Comparison of ENCODE assay signal across 8 cellular contexts in genomic region chr1:109906160-109906838, GRCh38. TPM values are rescaled to one million over a fixed set of nuclear protein-coding genes. Genes with fewer than 3 reads are reported as not detected.
DNase-seq lines count a peak whose midpoint lies in the region; ATAC-seq and TF ChIP-seq lines count a peak whose summit lies in the region.

No MANE protein-coding gene starts in this region.

- no peak for TF ChIP-seq CTCF in GM12865 (IDR thresholded peaks at IDR 0.05; ENCODE audit: insufficient read depth, low read depth, low read length, missing control alignments)

- no peak overlapping the region for H3K4me3 ChIP-seq in GM12865 (ENCODE audit: low read depth, low read length)

- peak overlapping the region; percentile 78 for H3K4me3 Mint-ChIP-seq in activated T-helper 2 cell treated with anti-CD3 and anti-CD28 coated beads, Interferon-gamma antibody, Interleukin-2, Interleukin-4, amounts not matched to agents 10 μg/mL and 5 μg/mL and 100 μg/mL, durations not matched to agents 14 hours and 24 hours and 36 hours (ENCODE audit: low read depth)

- H3K9me3 Mint-ChIP-seq in activated T-helper 2 cell treated with anti-CD3 and anti-CD28 coated beads, Interferon-gamma antibody, Interleukin-2, Interleukin-4, amounts not matched to agents 10 μg/mL and 5 μg/mL and 100 μg/mL, durations not matched to agents 14 hours and 24 hours and 36 hours = no peaks in the 10 kb centered on the region

- peak; percentile 88 for ATAC-seq in GM21723 (IDR thresholded peaks at IDR 0.05; ENCODE audit: unreplicated experiment)

- peaks cover 13% of the 10 kb centered on the region for H3K36me3 Mint-ChIP-seq in activated T-helper 2 cell treated with anti-CD3 and anti-CD28 coated beads, Interferon-gamma antibody, Interleukin-2, Interleukin-4, amounts not matched to agents 10 μg/mL and 5 μg/mL and 100 μg/mL, durations not matched to agents 14 hours and 24 hours and 36 hours (ENCODE audit: low read depth)

- DNase-seq in GM12865 (ENCODE audit: low read depth) (peak; percentile 82), MV-4-11 (lab: John Stamatoyannopoulos, UW) (peak; percentile 88), NCI-H1105 treated with DMSO at 0.1 percent for 48 hours (lab: John Stamatoyannopoulos, UW) (no peak), head of caudate nucleus (no peak), NCI-H82 (lab: John Stamatoyannopoulos, UW) (no peak)
- peak; percentile 64 for DNase-seq in activated T-helper 2 cell treated with anti-CD3 and anti-CD28 coated beads, Interferon-gamma antibody, Interleukin-2, Interleukin-4, amounts not matched to agents 10 μg/mL and 5 μg/mL and 100 μg/mL, durations not matched to agents 14 hours and 24 hours and 36 hours (ENCODE audit: low spot score)
- DNase-seq in stimulated activated CD8-positive, alpha-beta memory T cell treated with anti-CD3 and anti-CD28 coated beads, Interleukin-12 subunit alpha, Interleukin-12 subunit beta, amount 100 ng/mL, for 1 hour (ENCODE audit: low read depth) = peak; percentile 28

- peak overlapping the region; percentile 99 for H3K27ac Mint-ChIP-seq in activated T-helper 2 cell treated with anti-CD3 and anti-CD28 coated beads, Interferon-gamma antibody, Interleukin-2, Interleukin-4, amounts not matched to agents 10 μg/mL and 5 μg/mL and 100 μg/mL, durations not matched to agents 14 hours and 24 hours and 36 hours

- H3K4me1 Mint-ChIP-seq in activated T-helper 2 cell treated with anti-CD3 and anti-CD28 coated beads, Interferon-gamma antibody, Interleukin-2, Interleukin-4, amounts not matched to agents 10 μg/mL and 5 μg/mL and 100 μg/mL, durations not matched to agents 14 hours and 24 hours and 36 hours (ENCODE audit: low read depth) = peaks cover 62% of the 10 kb centered on the region

- H3K27me3 Mint-ChIP-seq in activated T-helper 2 cell treated with anti-CD3 and anti-CD28 coated beads, Interferon-gamma antibody, Interleukin-2, Interleukin-4, amounts not matched to agents 10 μg/mL and 5 μg/mL and 100 μg/mL, durations not matched to agents 14 hours and 24 hours and 36 hours (ENCODE audit: low read depth) = no peaks in the 10 kb centered on the region

- intact Hi-C loops in activated T-helper 2 cell treated with anti-CD3 and anti-CD28 coated beads, Interferon-gamma antibody, Interleukin-2, Interleukin-4, amounts not matched to agents 10 μg/mL and 5 μg/mL and 100 μg/mL, durations not matched to agents 14 hours and 24 hours and 36 hours (cut with micrococcal nuclease) = loop anchor here (1.0 to 10.0 kb wide), 6 partner anchors 11 to 361 kb away; partner anchors contain the start of gene GNAI3
- intact Hi-C loops in head of caudate nucleus (cut with DNase I) = no loop called here

RNA-seq across cellular contexts. Expression of gene CSF1, which starts 4.3 kb away (rescaled TPM):
- 251 and 252 TPM in 2 replicates for total RNA-seq in activated T-helper 2 cell treated with anti-CD3 and anti-CD28 coated beads, Interferon-gamma antibody, Interleukin-2, Interleukin-4, amounts not matched to agents 10 μg/mL and 5 μg/mL and 100 μg/mL, durations not matched to agents 14 hours and 24 hours and 36 hours

Comparison
In these comparisons a context has a peak if more than half of its experiments do, and no peak if none do; other contexts are left out.
1. DNase-seq: peak in GM12865 (single experiment), MV-4-11 (single experiment), activated T-helper 2 cell treated with anti-CD3 and anti-CD28 coated beads, Interferon-gamma antibody, Interleukin-2, Interleukin-4, amounts not matched to agents 10 μg/mL and 5 μg/mL and 100 μg/mL, durations not matched to agents 14 hours and 24 hours and 36 hours (single experiment) and stimulated activated CD8-positive, alpha-beta memory T cell treated with anti-CD3 and anti-CD28 coated beads, Interleukin-12 subunit alpha, Interleukin-12 subunit beta, amount 100 ng/mL, for 1 hour (single experiment); none in NCI-H1105 treated with DMSO at 0.1 percent for 48 hours (single experiment), head of caudate nucleus (0 of 42) and NCI-H82 (single experiment).